In genomic region chr6:56435754-56436153, GRCh38 we compare ENCODE assay signal across 17 cellular contexts.
DNase-seq lines count a peak whose midpoint lies in the region; ATAC-seq, FAIRE-seq and TF ChIP-seq lines count a peak whose summit lies in the region.
"Had no signal": no experiment of that assay in that cellular context is flagged by ENCODE, and none has a peak within 500 bp of the region (broad histone marks: within the 10 kb centered on the region; RNA-seq: fewer than 3 reads in every experiment).

No MANE protein-coding gene starts in this region.

- in situ Hi-C loops in Caki2 (cut with HindIII; ENCODE audit: low pct_unique_long_range_greater_than_20kb, low sequenced_read_pairs): no loop called here

- no peak overlapping the region for H2AK5ac ChIP-seq in H1 (ENCODE audit: low read depth, low read length)

- H3K4ac ChIP-seq in H1 (replicated peaks; ENCODE audit: insufficient read length, low read depth, low read length): no peak overlapping the region

- no peaks in the 10 kb centered on the region for H3K27me3 Mint-ChIP-seq in activated T-cell treated with anti-CD3 and anti-CD28 coated beads, Interleukin-2, amount 50 U/mL, for 24 hours
- H3K27me3 Mint-ChIP-seq: CD4-positive, alpha-beta memory T cell had no signal

- no peak overlapping the region for H4K5ac ChIP-seq in H1 (ENCODE audit: insufficient read length, low read depth, low read length)

- no peaks in the 10 kb centered on the region for H3K23me2 ChIP-seq in H1 (ENCODE audit: low read depth, low read length)

- H3K9me3 ChIP-seq in H1 (ENCODE audit: insufficient read depth in 2 of 2, low read depth in 1 of 2, low read length in 1 of 2) (peaks cover 10 to 16% of the 10 kb centered on the region in 2 experiments), left lung (peaks cover 0 to 23% of the 10 kb centered on the region in 2 donors)

- no peak overlapping the region for H2BK120ac ChIP-seq in H1 (replicated peaks; ENCODE audit: low read depth, low read length)

- H2BK12ac ChIP-seq in H1 (ENCODE audit: low read depth, low read length): no peak overlapping the region

- POLR2A ChIA-PET in H1 (lab: Charles Lee; ENCODE audit: partially characterized antibody): no interaction called here

- H3K9ac ChIP-seq in H1 (replicated peaks in 1 of 4; ENCODE audit: extremely low read depth in 1 of 4, low read depth in 3 of 4, low read length in 3 of 4) (no peak overlapping the region), rectal smooth muscle tissue (ENCODE audit: low read length) (no peak overlapping the region)
- H3K9ac ChIP-seq: GM23248 had no signal

- no peaks in the 10 kb centered on the region; a peak in 1 of 8 replicates for H3K36me3 ChIP-seq in H1 (ENCODE audit: control insufficient read depth in 2 of 4, insufficient read depth in 4 of 4, low read length in 3 of 4)
- no peaks in the 10 kb centered on the region for H3K36me3 ChIP-seq in left lung
- no peaks in the 10 kb centered on the region for H3K36me3 ChIP-seq in rectal smooth muscle tissue (ENCODE audit: control insufficient read depth, insufficient read depth, low read length)

- no peak overlapping the region for H4K91ac ChIP-seq in H1 (replicated peaks; ENCODE audit: insufficient read length, low read length)

- CTCF ChIA-PET in H1 (lab: Charles Lee; ENCODE audit: partially characterized antibody): interaction anchor here (0.6 kb wide), 1 partner anchor 119 kb away, joined by 3 read pairs; no protein-coding TSS in a partner anchor

- no peak for TF ChIP-seq RAD21 in H1 (IDR thresholded peaks at IDR 0.05 in 1 of 2, conservative IDR thresholded peaks at IDR 0.05 in 1 of 2; ENCODE audit: low read depth in 2 of 2, low read length in 2 of 2)

- no peak overlapping the region for H3K18ac ChIP-seq in H1 (ENCODE audit: extremely low read depth, low read length)

- FAIRE-seq in H1 (lab: Jason Lieb, UNC): no peak
- FAIRE-seq: D721Med, GM12892 had no signal

- whole genome bisulfite sequencing in H1 (ENCODE audit: extremely low coverage in 1 of 2, insufficient coverage in 1 of 2, insufficient read length in 1 of 2, insufficient replicate concordance in 2 of 2, low coverage in 1 of 2, low lambda C conversion rate in 2 of 2, missing lambda C conversion rate in 1 of 2), 2 experiments: 89% methylated on average over 4 of the region's 4 CpGs; no CpG with 5 or more reads in 1 of the 2 experiments

- no peaks in the 10 kb centered on the region for H3K27me3 ChIP-seq in H1 (replicated peaks in 1 of 4; ENCODE audit: control insufficient read depth in 3 of 4, extremely low read depth in 1 of 4, insufficient read depth in 3 of 4, low read length in 3 of 4)
- no peaks in the 10 kb centered on the region for H3K27me3 ChIP-seq in left lung
- no peaks in the 10 kb centered on the region for H3K27me3 ChIP-seq in rectal smooth muscle tissue (ENCODE audit: control insufficient read depth, insufficient read depth, low read length)

- TF ChIP-seq POLR2A in H1 (IDR thresholded peaks at IDR 0.05; ENCODE audit: control extremely low read depth in 1 of 2, low read depth in 2 of 2, low read length in 2 of 2): no peak

- H4K20me1 ChIP-seq in H1 (replicated peaks in 1 of 2; ENCODE audit: control insufficient read depth in 1 of 2, insufficient read depth in 2 of 2, low read length in 2 of 2): no peaks in the 10 kb centered on the region

- H3K27ac Mint-ChIP-seq in activated T-cell treated with anti-CD3 and anti-CD28 coated beads, Interleukin-2, amount 50 U/mL, for 24 hours: no peak overlapping the region
- H3K27ac Mint-ChIP-seq: B cell; CD4-positive, alpha-beta memory T cell had no signal

- H3K14ac ChIP-seq in H1 (ENCODE audit: insufficient read length): peak overlapping the region; percentile 48

- no peak for TF ChIP-seq CTCF in H1 (IDR thresholded peaks at IDR 0.05; ENCODE audit: control extremely low read depth in 1 of 3, insufficient read depth in 1 of 3, low read depth in 1 of 3, low read length in 3 of 3)
- no peak for TF ChIP-seq CTCF in left lung (IDR thresholded peaks at IDR 0.05)

- H2AFZ ChIP-seq in H1 (ENCODE audit: low read length): no peak overlapping the region
- H2AFZ ChIP-seq: GM23248 had no signal

- no peaks in the 10 kb centered on the region for H3K4me1 Mint-ChIP-seq in activated T-cell treated with anti-CD3 and anti-CD28 coated beads, Interleukin-2, amount 50 U/mL, for 24 hours (ENCODE audit: low read depth)
- H3K4me1 Mint-ChIP-seq: B cell; CD4-positive, alpha-beta memory T cell had no signal

- H3K4me3 ChIP-seq in H1 (ENCODE audit: extremely low read depth in 1 of 4, insufficient read depth in 2 of 4, low read depth in 3 of 4, low read length in 4 of 4) (no peak overlapping the region), left lung (no peak overlapping the region), rectal smooth muscle tissue (ENCODE audit: low read length) (no peak overlapping the region)
- H3K4me3 ChIP-seq: GM23248 had no signal

- peaks cover 6% of the 10 kb centered on the region for H3K9me3 Mint-ChIP-seq in activated T-cell treated with anti-CD3 and anti-CD28 coated beads, Interleukin-2, amount 50 U/mL, for 24 hours

- H3K79me2 ChIP-seq in H1 (ENCODE audit: control insufficient read depth in 1 of 2, insufficient read depth in 2 of 2, low read length in 2 of 2): no peaks in the 10 kb centered on the region

- H3K56ac ChIP-seq in H1 (replicated peaks; ENCODE audit: insufficient read length, low read depth, low read length): no peak overlapping the region

- no peak overlapping the region for H2BK5ac ChIP-seq in H1 (ENCODE audit: low read depth, low read length)

- ATAC-seq in left lung: peak; percentile 18

- H3K27ac ChIP-seq in H1 (ENCODE audit: low read depth, low read length) (no peak overlapping the region), left lung (no peak overlapping the region), rectal smooth muscle tissue (ENCODE audit: low read depth, low read length) (peak overlapping the region; percentile 17)
- H3K27ac ChIP-seq: C4-2B, GM23248 had no signal

- no peak overlapping the region for H3K4me2 ChIP-seq in H1 (ENCODE audit: insufficient read depth in 1 of 2, low read depth in 2 of 2, low read length in 2 of 2)

- H2BK20ac ChIP-seq in H1 (ENCODE audit: low read length): no peak overlapping the region

- H3K4me1 ChIP-seq in H1 (replicated peaks in 1 of 4; ENCODE audit: control insufficient read depth in 3 of 4, insufficient read depth in 4 of 4, low read length in 3 of 4) (no peaks in the 10 kb centered on the region), left lung (no peaks in the 10 kb centered on the region), rectal smooth muscle tissue (ENCODE audit: control insufficient read depth, insufficient read depth, low read length) (peaks cover 12% of the 10 kb centered on the region)

- TF ChIP-seq EP300 in H1 (IDR thresholded peaks at IDR 0.05; ENCODE audit: borderline replicate concordance in 1 of 2, low read depth in 2 of 2, low read length in 2 of 2): no peak

- H3K4me3 Mint-ChIP-seq in activated T-cell treated with anti-CD3 and anti-CD28 coated beads, Interleukin-2, amount 50 U/mL, for 24 hours: no peak overlapping the region
- H3K4me3 Mint-ChIP-seq: B cell; CD4-positive, alpha-beta memory T cell had no signal

- intact Hi-C loops in left lung (cut with DNase I): no loop called here
- intact Hi-C loops in posterior vena cava (cut with DNase I): no loop called here

- H3K36me3 Mint-ChIP-seq in activated T-cell treated with anti-CD3 and anti-CD28 coated beads, Interleukin-2, amount 50 U/mL, for 24 hours (ENCODE audit: low read depth): no peaks in the 10 kb centered on the region
- H3K36me3 Mint-ChIP-seq: CD4-positive, alpha-beta memory T cell had no signal

- no peak overlapping the region for H2BK15ac ChIP-seq in H1 (ENCODE audit: low read length)

- H3K79me1 ChIP-seq in H1 (ENCODE audit: low read depth, low read length): no peaks in the 10 kb centered on the region

- H4K8ac ChIP-seq in H1 (ENCODE audit: extremely low read depth, insufficient read depth, low read length): no peak overlapping the region

- DNase-seq in Caki2 (ENCODE audit: low read depth) (peak; percentile 27), H1 (ENCODE audit: low read depth in 1 of 2, low spot score in 2 of 2) (no peak), left lung (no peak), globus pallidus (ENCODE audit: low spot score) (no peak), posterior vena cava (ENCODE audit: low spot score) (no peak)
- DNase-seq in effector CD4-positive, alpha-beta T cell: no peak
- DNase-seq in activated T-cell treated with anti-CD3 and anti-CD28 coated beads, Interleukin-2, amount 50 U/mL, for 24 hours: no peak
- DNase-seq: CD4-positive, alpha-beta memory T cell; DND-41; GDM1; GM23248; H7 had no signal

- no peak overlapping the region for H3K23ac ChIP-seq in H1 (ENCODE audit: insufficient read length)

TF ChIP-seq in H1, 55 proteins besides CTCF, POLR2A, EP300 and RAD21:
- no peak for TF ChIP-seq SP2 (IDR thresholded peaks at IDR 0.05; ENCODE audit: low read length)
- TF ChIP-seq SAP30 (IDR thresholded peaks at IDR 0.05; ENCODE audit: insufficient read depth, insufficient replicate concordance, low read length): no peak
- TF ChIP-seq SIRT6 (IDR thresholded peaks at IDR 0.05; ENCODE audit: low read length): no peak
- TF ChIP-seq USF2 (IDR thresholded peaks at IDR 0.05; ENCODE audit: low read length): no peak
- TF ChIP-seq CBX8 (IDR thresholded peaks at IDR 0.05; ENCODE audit: borderline replicate concordance, low read depth, low read length): no peak
- no peak for TF ChIP-seq SUZ12 (IDR thresholded peaks at IDR 0.05; ENCODE audit: low read length)
- no peak for TF ChIP-seq CBX5 (IDR thresholded peaks at IDR 0.05; ENCODE audit: low read depth, low read length)
- no peak for TF ChIP-seq TCF12 (IDR thresholded peaks at IDR 0.05; ENCODE audit: low read depth, low read length)
- no peak for TF ChIP-seq TAF1 (IDR thresholded peaks at IDR 0.05; ENCODE audit: low read depth, low read length)
- no peak for TF ChIP-seq EGR1 (IDR thresholded peaks at IDR 0.05; ENCODE audit: borderline replicate concordance, low read depth, low read length)
TF ChIP-seq in H1: peak in this region for 0.
